ENCODE assay signal across 13 cellular contexts in genomic region chr6:45532626-45533258, GRCh38.
DNase-seq lines count a peak whose midpoint lies in the region; ATAC-seq and TF ChIP-seq lines count a peak whose summit lies in the region.
"Had no signal": no experiment of that assay in that cellular context is flagged by ENCODE, and none has a peak within 500 bp of the region (broad histone marks: within the 10 kb centered on the region; RNA-seq: fewer than 3 reads in every experiment).

No MANE protein-coding gene starts in this region.

- no peak for ATAC-seq in HG02623 (IDR thresholded peaks at IDR 0.05; ENCODE audit: unreplicated experiment)
- ATAC-seq: activated T-cell treated with anti-CD3 and anti-CD28 coated beads, Interleukin-2, amount 50 U/mL, for 4 hours had no signal

- H3K27me3 ChIP-seq in brain microvascular endothelial cell (replicated peaks) (no peaks in the 10 kb centered on the region), smooth muscle cell (ENCODE audit: low read depth) (no peaks in the 10 kb centered on the region), ascending aorta (no peaks in the 10 kb centered on the region)

- H3K4me2 ChIP-seq in smooth muscle cell, result no peak overlapping the region

- DNase-seq in HT-29 (ENCODE audit: low spot score), result peak; percentile 42
- DNase-seq in brain microvascular endothelial cell, result peak; percentile 42
- peak; percentile 49 for DNase-seq in iris pigment epithelial cell (ENCODE audit: low read depth)
- no peak for DNase-seq in smooth muscle cell (lab: John Stamatoyannopoulos, UW; ENCODE audit: unreplicated experiment)
- no peak for DNase-seq in central memory CD4-positive, alpha-beta T cell
- DNase-seq in anterior cingulate cortex (lab: John Stamatoyannopoulos, UW), result no peak
- no peak for DNase-seq in ascending aorta (ENCODE audit: low spot score in 2 of 2)
- DNase-seq: activated T-cell treated with anti-CD3 and anti-CD28 coated beads, Interleukin-2, amount 50 U/mL, for 4 hours; DMS153; NCI-H1417 treated with DMSO at 0.1 percent for 48 hours; nephron progenitor cell; stimulated activated CD4-positive, alpha-beta T cell treated with anti-CD3 and anti-CD28 coated beads, Interleukin-2, amount 100 ng/mL, for 48 hours had no signal

- H3K9ac ChIP-seq in smooth muscle cell (ENCODE audit: low read depth), result no peak overlapping the region

- intact Hi-C loops in ascending aorta (cut with DNase I), result no loop called here

- H3K36me3 ChIP-seq in brain microvascular endothelial cell (replicated peaks) (no peaks in the 10 kb centered on the region), smooth muscle cell (ENCODE audit: low read depth) (peaks cover 7% of the 10 kb centered on the region), ascending aorta (no peaks in the 10 kb centered on the region)

- no peaks in the 10 kb centered on the region for H3K4me1 ChIP-seq in smooth muscle cell (ENCODE audit: low read depth)
- no peaks in the 10 kb centered on the region for H3K4me1 ChIP-seq in ascending aorta

- no peak overlapping the region for H2AFZ ChIP-seq in smooth muscle cell (ENCODE audit: low read depth)

- in situ Hi-C loops in brain microvascular endothelial cell (cut with HindIII; ENCODE audit: low pct_ligation_motif_present, low sequenced_read_pairs), result no loop called here

- H3K4me3 ChIP-seq in brain microvascular endothelial cell (ENCODE audit: low read depth, low read length) (no peak overlapping the region), smooth muscle cell (peak overlapping the region; percentile 25), ascending aorta (peak overlapping the region in 1 of 2 donors; percentile 19)

- WGBS in smooth muscle cell (ENCODE audit: low lambda C conversion rate), result 65% methylated on average over 7 of the region's 7 CpGs

- no peaks in the 10 kb centered on the region for H3K9me3 ChIP-seq in smooth muscle cell (replicated peaks; ENCODE audit: low read depth)
- no peaks in the 10 kb centered on the region for H3K9me3 ChIP-seq in ascending aorta

- TF ChIP-seq CTCF in brain microvascular endothelial cell (IDR thresholded peaks at IDR 0.05; ENCODE audit: low read depth, low read length, missing control alignments) (no peak), smooth muscle cell (IDR thresholded peaks at IDR 0.05; ENCODE audit: borderline replicate concordance, insufficient read depth, poor library complexity, severe bottlenecking) (no peak), ascending aorta (IDR thresholded peaks at IDR 0.05) (no peak)

- peaks cover 2% of the 10 kb centered on the region for H3F3A ChIP-seq in smooth muscle cell (ENCODE audit: low read depth)

- no peaks in the 10 kb centered on the region for H3K79me2 ChIP-seq in smooth muscle cell (ENCODE audit: low read depth)

- H4K20me1 ChIP-seq in smooth muscle cell (ENCODE audit: low read depth), result no peaks in the 10 kb centered on the region

- H3K27ac ChIP-seq in brain microvascular endothelial cell (peak overlapping the region; percentile 22), smooth muscle cell (ENCODE audit: low read depth) (no peak overlapping the region), ascending aorta (no peak overlapping the region)

Comparison
In these comparisons a context has a peak if more than half of its experiments do, and no peak if none do; other contexts are left out.
1. DNase-seq: peak in HT-29 (single experiment), brain microvascular endothelial cell (single experiment) and iris pigment epithelial cell (single experiment); none in smooth muscle cell (single experiment), central memory CD4-positive, alpha-beta T cell (single experiment), anterior cingulate cortex (0 of 58) and ascending aorta (0 of 2).